ENCODE assay signal across 8 cellular contexts in the genomic region with DNA sequence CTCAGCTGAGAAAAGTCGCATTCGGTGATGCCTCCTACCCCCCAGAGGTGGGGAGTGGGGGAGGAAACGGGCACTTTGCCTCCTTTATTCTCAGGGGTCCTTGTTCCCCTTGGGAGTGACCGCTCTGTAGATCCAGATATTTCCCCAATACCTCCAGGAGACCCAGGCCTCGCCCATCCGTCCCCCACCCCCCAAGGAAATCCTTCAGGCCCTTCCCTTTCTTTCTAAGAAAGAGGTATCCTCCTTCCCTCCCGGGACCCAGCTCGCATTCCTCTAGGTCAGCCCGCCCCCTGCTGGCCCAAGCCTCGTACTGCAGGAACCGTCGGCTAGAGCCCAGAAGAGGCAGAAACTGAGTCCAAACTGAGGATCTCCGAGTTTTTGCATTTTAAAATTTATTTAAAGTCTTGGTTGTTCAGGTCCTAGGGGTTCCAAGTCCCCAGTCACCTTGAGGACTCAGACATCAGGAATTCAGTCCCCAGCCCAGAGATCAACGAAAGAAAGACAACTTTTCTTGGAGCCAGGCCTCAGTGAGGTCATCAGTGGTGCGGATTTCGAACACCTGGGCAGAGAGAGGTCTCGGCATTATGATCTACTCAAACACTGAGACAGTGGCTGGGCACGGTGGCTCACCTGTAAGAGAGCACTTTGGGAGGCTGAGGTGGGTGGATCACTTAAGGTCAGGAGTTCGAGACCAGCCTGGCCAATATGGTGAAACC.
DNase-seq lines count a peak whose midpoint lies in the region; ATAC-seq lines count a peak whose summit lies in the region.

No MANE protein-coding gene starts in this region.

- no peak for ATAC-seq in GM18858 (IDR thresholded peaks at IDR 0.05; ENCODE audit: unreplicated experiment)

- no peak overlapping the region for H3K27ac ChIP-seq in caudate nucleus (ENCODE audit: low read depth, low read length)

- peak; percentile 44 for DNase-seq in SIG-M5 treated with dmso at 0.1 percent for 504 hours (lab: John Stamatoyannopoulos, UW; ENCODE audit: unreplicated experiment)
- DNase-seq in SIG-M5 (lab: John Stamatoyannopoulos, UW) = no peak
- DNase-seq in NCI-H2171 (lab: John Stamatoyannopoulos, UW) = peak; percentile 68
- DNase-seq in activated CD4-positive, alpha-beta T cell treated with anti-CD3 and anti-CD28 coated beads for 1 hour = peak; percentile 70
- peak in 58 of 61 donors; percentile 10 to 88 (median 68) for DNase-seq in caudate nucleus (lab: John Stamatoyannopoulos, UW)
- DNase-seq in kidney glomerular epithelial cell (lab: John Stamatoyannopoulos, UW) = peak; percentile 50
- DNase-seq in stimulated activated CD4-positive, alpha-beta T cell treated with anti-CD3 and anti-CD28 coated beads, Interleukin-2, amount 100 ng/mL, for 24 hours = peak; percentile 87 to 90
